In the genomic region with DNA sequence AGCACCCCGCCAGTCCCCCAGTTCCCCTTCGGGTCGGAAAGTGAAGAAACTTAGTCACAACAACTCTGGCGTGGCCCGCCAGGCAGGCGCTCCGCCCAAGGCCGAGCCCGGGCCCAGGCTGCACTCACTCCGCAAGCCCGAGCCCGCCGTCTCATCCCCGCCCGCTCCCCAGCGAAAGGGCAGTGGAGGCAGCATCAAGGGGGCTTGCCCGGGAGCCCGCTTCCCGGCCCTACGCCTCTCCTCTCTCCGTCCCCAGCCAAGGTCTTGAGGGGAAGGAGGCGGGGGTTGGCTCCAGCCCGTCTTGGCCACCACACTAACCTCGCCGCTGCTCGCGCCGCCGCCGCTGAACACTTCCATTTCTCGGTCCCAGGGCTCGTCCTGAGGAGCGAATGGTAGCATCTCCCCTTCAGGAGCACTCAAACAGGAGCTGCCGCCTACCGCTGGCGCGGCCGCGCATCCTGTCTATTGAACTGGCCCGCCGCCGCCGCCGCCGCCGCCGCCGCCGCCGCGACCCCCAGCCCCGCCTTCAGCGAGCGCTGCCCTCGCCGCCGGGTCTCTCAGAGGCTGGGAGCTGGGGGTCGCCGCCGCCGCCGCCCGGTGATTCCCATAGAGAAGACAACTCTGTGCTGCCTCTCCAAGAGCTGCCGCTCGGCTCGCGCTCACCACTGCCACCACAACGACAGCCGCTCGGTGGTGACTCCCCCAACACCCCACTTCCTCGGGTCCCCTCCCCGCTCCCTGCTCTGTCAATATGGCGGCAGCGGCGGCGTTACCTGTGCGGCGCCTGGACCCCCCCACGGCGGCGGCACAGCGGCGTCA, we compare ENCODE assay signal across 9 cellular contexts. TPM values are rescaled to one million over a fixed set of nuclear protein-coding genes. Genes with fewer than 3 reads are reported as not detected.
DNase-seq lines count a peak whose midpoint lies in the region; ATAC-seq, FAIRE-seq and TF ChIP-seq lines count a peak whose summit lies in the region.
"Had no signal": no experiment of that assay in that cellular context is flagged by ENCODE, and none has a peak within 500 bp of the region (broad histone marks: within the 10 kb centered on the region; RNA-seq: fewer than 3 reads in every experiment).

A gene (minus strand): TSS at position 699 of the 819 bp plus-strand sequence. CDS start 300 bp downstream, at position 399.

- no peak within 1 kb of the TSS for H3K4ac ChIP-seq in H1 (replicated peaks; ENCODE audit: insufficient read length, low read depth, low read length)

- peak within 1 kb of the TSS; percentile 25; the same call in 1 of the 2 replicates for H4K8ac ChIP-seq in H1 (ENCODE audit: extremely low read depth, insufficient read depth, low read length)

- H3K4me3 Mint-ChIP-seq in type B pancreatic cell, result peak within 1 kb of the TSS; percentile 93

- H3K4me2 ChIP-seq in H1 (ENCODE audit: insufficient read depth in 1 of 2, low read depth in 2 of 2, low read length in 2 of 2), result peak within 1 kb of the TSS; percentile 63 to 91

- no peaks in the 10 kb centered on the region for H3K4me1 Mint-ChIP-seq in type B pancreatic cell (ENCODE audit: unreplicated experiment)
- H3K4me1 Mint-ChIP-seq: CD8-positive, alpha-beta memory T cell had no signal

- H3K4me1 ChIP-seq in SJSA1 (replicated peaks), result no peaks in the 10 kb centered on the region
- H3K4me1 ChIP-seq in H1 (replicated peaks in 1 of 4; ENCODE audit: control insufficient read depth in 3 of 4, insufficient read depth in 4 of 4, low read length in 3 of 4), result no peaks in the 10 kb centered on the region; a peak in 1 of 7 replicates
- H3K4me1 ChIP-seq in mucosa of descending colon (ENCODE audit: low read depth), result no peaks in the 10 kb centered on the region

- no peaks in the 10 kb centered on the region for H4K20me1 ChIP-seq in H1 (replicated peaks in 1 of 2; ENCODE audit: control insufficient read depth in 1 of 2, insufficient read depth in 2 of 2, low read length in 2 of 2)

- H2BK20ac ChIP-seq in H1 (ENCODE audit: low read length), result no peak within 1 kb of the TSS

- peak within 1 kb of the TSS; percentile 65 for H4K91ac ChIP-seq in H1 (replicated peaks; ENCODE audit: insufficient read length, low read length)

- DNase-seq in NCI-H2081 (lab: John Stamatoyannopoulos, UW), result peak; percentile 29 to 43
- DNase-seq in NCI-H2081 treated with DMSO at 0.1 percent for 48 hours (lab: John Stamatoyannopoulos, UW), result no peak
- DNase-seq in SJSA1 (ENCODE audit: low read depth in 1 of 2, low spot score in 2 of 2), result peak; percentile 38 to 49
- DNase-seq in H1 (ENCODE audit: low read depth in 1 of 2, low spot score in 2 of 2), result peak in 1 of 2 experiments; percentile 61
- DNase-seq in mucosa of descending colon, result peak; percentile 25 to 58 (median 51)
- DNase-seq in type B pancreatic cell (ENCODE audit: extremely low spot score, unreplicated experiment), result peak; percentile 70
- no peak for DNase-seq in NCI-H2029 (lab: John Stamatoyannopoulos, UW)

- WGBS in H1 (ENCODE audit: extremely low coverage in 1 of 2, insufficient coverage in 1 of 2, insufficient read length in 1 of 2, insufficient replicate concordance in 2 of 2, low coverage in 1 of 2, low lambda C conversion rate in 2 of 2, missing lambda C conversion rate in 1 of 2), 2 experiments, result 2% methylated on average over 12 of the region's 83 CpGs; no CpG with 5 or more reads in 1 of the 2 experiments

- POLR2A ChIA-PET in H1 (lab: Charles Lee; ENCODE audit: partially characterized antibody), result no interaction called here

- H3K27ac ChIP-seq in SJSA1 (no peak within 1 kb of the TSS), H1 (ENCODE audit: low read depth, low read length) (no peak within 1 kb of the TSS)

- H3K79me2 ChIP-seq in H1 (ENCODE audit: control insufficient read depth in 1 of 2, insufficient read depth in 2 of 2, low read length in 2 of 2), result peaks cover 0 to 17% of the 10 kb centered on the region in 2 experiments; a peak in 2 of 4 replicates

- H3K36me3 Mint-ChIP-seq in type B pancreatic cell, result no peaks in the 10 kb centered on the region
- H3K36me3 Mint-ChIP-seq: CD8-positive, alpha-beta memory T cell had no signal

- H3K36me3 ChIP-seq in SJSA1, result no peaks in the 10 kb centered on the region
- no peaks in the 10 kb centered on the region for H3K36me3 ChIP-seq in H1 (ENCODE audit: control insufficient read depth in 2 of 4, insufficient read depth in 4 of 4, low read length in 3 of 4)
- H3K36me3 ChIP-seq in mucosa of descending colon (ENCODE audit: low read depth), result no peaks in the 10 kb centered on the region

- no peak within 1 kb of the TSS for H3K14ac ChIP-seq in H1 (ENCODE audit: insufficient read length)

- peak; percentile 38 for ATAC-seq in HG02981 (IDR thresholded peaks at IDR 0.05; ENCODE audit: unreplicated experiment)
- peak; percentile 72 for ATAC-seq in mucosa of descending colon

- no peak for TF ChIP-seq RAD21 in H1 (IDR thresholded peaks at IDR 0.05 in 1 of 2, conservative IDR thresholded peaks at IDR 0.05 in 1 of 2; ENCODE audit: low read depth in 2 of 2, low read length in 2 of 2)

- H3K9me3 ChIP-seq in SJSA1 (replicated peaks) (no peaks in the 10 kb centered on the region), H1 (ENCODE audit: insufficient read depth in 2 of 2, low read depth in 1 of 2, low read length in 1 of 2) (no peaks in the 10 kb centered on the region), mucosa of descending colon (no peaks in the 10 kb centered on the region)

- H3K18ac ChIP-seq in H1 (ENCODE audit: extremely low read depth, low read length), result no peak within 1 kb of the TSS; the same call in 1 of the 2 replicates

- H3K27me3 ChIP-seq in SJSA1 (replicated peaks), result no peaks in the 10 kb centered on the region
- no peaks in the 10 kb centered on the region for H3K27me3 ChIP-seq in H1 (replicated peaks in 1 of 4; ENCODE audit: control insufficient read depth in 3 of 4, extremely low read depth in 1 of 4, insufficient read depth in 3 of 4, low read length in 3 of 4)

- peak within 1 kb of the TSS in 1 of 4 experiments; percentile 50; a peak in 3 of 7 replicates for H3K9ac ChIP-seq in H1 (replicated peaks in 1 of 4; ENCODE audit: extremely low read depth in 1 of 4, low read depth in 3 of 4, low read length in 3 of 4)

- CTCF ChIA-PET in H1 (lab: Charles Lee; ENCODE audit: partially characterized antibody), result no interaction called here

- H3K27ac Mint-ChIP-seq in type B pancreatic cell, result peak within 1 kb of the TSS; percentile 70

- H2BK15ac ChIP-seq in H1 (ENCODE audit: low read length), result no peak within 1 kb of the TSS

- H2BK12ac ChIP-seq in H1 (ENCODE audit: low read depth, low read length), result no peak within 1 kb of the TSS

- no peaks in the 10 kb centered on the region for H3K9me3 Mint-ChIP-seq in type B pancreatic cell

- H3K23ac ChIP-seq in H1 (ENCODE audit: insufficient read length), result no peak within 1 kb of the TSS

- no peak within 1 kb of the TSS for H4K5ac ChIP-seq in H1 (ENCODE audit: insufficient read length, low read depth, low read length)

- peak within 1 kb of the TSS; percentile 62 for H3K4me3 ChIP-seq in SJSA1
- peak within 1 kb of the TSS; percentile 73 to 92 (median 82) for H3K4me3 ChIP-seq in H1 (ENCODE audit: extremely low read depth in 1 of 4, insufficient read depth in 2 of 4, low read depth in 3 of 4, low read length in 4 of 4)
- H3K4me3 ChIP-seq in mucosa of descending colon, result peak within 1 kb of the TSS; percentile 28

- TF ChIP-seq POLR2A in H1 (IDR thresholded peaks at IDR 0.05; ENCODE audit: control extremely low read depth in 1 of 2, low read depth in 2 of 2, low read length in 2 of 2), result no peak; a peak in 1 of 3 replicates

- H2AK5ac ChIP-seq in H1 (ENCODE audit: low read depth, low read length), result no peak within 1 kb of the TSS

- no peak for FAIRE-seq in H1 (lab: Jason Lieb, UNC)

- no peaks in the 10 kb centered on the region for H3K27me3 Mint-ChIP-seq in type B pancreatic cell

- H3K23me2 ChIP-seq in H1 (ENCODE audit: low read depth, low read length), result peaks cover 2% of the 10 kb centered on the region; the same call in 1 of the 2 replicates

- no peak within 1 kb of the TSS for H2BK5ac ChIP-seq in H1 (ENCODE audit: low read depth, low read length)

- H2AFZ ChIP-seq in H1 (ENCODE audit: low read length), result peak within 1 kb of the TSS; percentile 76

- no peak for TF ChIP-seq CTCF in H1 (IDR thresholded peaks at IDR 0.05; ENCODE audit: control extremely low read depth in 1 of 3, insufficient read depth in 1 of 3, low read depth in 1 of 3, low read length in 3 of 3)
- TF ChIP-seq CTCF in mucosa of descending colon (IDR thresholded peaks at IDR 0.05), result no peak
- TF ChIP-seq CTCF in type B pancreatic cell (conservative IDR thresholded peaks at IDR 0.05), result no peak

- TF ChIP-seq EP300 in H1 (IDR thresholded peaks at IDR 0.05; ENCODE audit: borderline replicate concordance in 1 of 2, low read depth in 2 of 2, low read length in 2 of 2), result no peak

- no peak within 1 kb of the TSS for H3K56ac ChIP-seq in H1 (replicated peaks; ENCODE audit: insufficient read length, low read depth, low read length)

- no peak within 1 kb of the TSS for H2BK120ac ChIP-seq in H1 (replicated peaks; ENCODE audit: low read depth, low read length)

- intact Hi-C loops in mucosa of descending colon (cut with DNase I, micrococcal nuclease), result no loop called here

- no peaks in the 10 kb centered on the region for H3K79me1 ChIP-seq in H1 (ENCODE audit: low read depth, low read length)

TF ChIP-seq in H1, 55 proteins besides CTCF, POLR2A, EP300 and RAD21 (continues in another document):
- TF ChIP-seq SP4 (IDR thresholded peaks at IDR 0.05; ENCODE audit: low read length), result no peak
- no peak for TF ChIP-seq NRF1 (IDR thresholded peaks at IDR 0.05; ENCODE audit: low read depth, low read length)
- peak; percentile 76 for TF ChIP-seq YY1 (IDR thresholded peaks at IDR 0.05; ENCODE audit: low read depth, low read length)
- TF ChIP-seq KDM4A (IDR thresholded peaks at IDR 0.05; ENCODE audit: low read depth, low read length, severe bottlenecking), result peak; percentile 73
- no peak for TF ChIP-seq FOSL1 (IDR thresholded peaks at IDR 0.05; ENCODE audit: insufficient read depth, low read depth, low read length)
- TF ChIP-seq BRCA1 (IDR thresholded peaks at IDR 0.05; ENCODE audit: low read depth, low read length), result no peak
- TF ChIP-seq TAF1 (IDR thresholded peaks at IDR 0.05; ENCODE audit: low read depth, low read length), result peak; percentile 33; the same call in 1 of the 2 replicates
- TF ChIP-seq JUND (IDR thresholded peaks at IDR 0.05; ENCODE audit: low read length), result no peak

RNA-seq across cellular contexts. Expression of the gene that starts here (rescaled TPM):
- total RNA-seq in SJSA1 (2014; rRNA removed; shearing (Covaris generic)), result 2.4 and 5.9 TPM in 2 replicates
- total RNA-seq in H1 (2021; fragmentation: NEBNext Ultra II Directional; extraction: Animal tissue kit (Norgen Biotek cat#: 25700)), result 14.6 and 14.7 TPM in 2 replicates
- polyA plus RNA-seq in H1 (2011; rRNA removed), result 1.9 and 3.5 TPM in 2 replicates
- 3.9 TPM for polyA plus RNA-seq in H1 (2011; cell fraction: cytosol; rRNA removed)
- polyA plus RNA-seq in H1 (2011; cell fraction: nucleus; rRNA removed), result 4.4 TPM
- polyA plus RNA-seq in H1 (2012, experiment 1 of 2), result 4.2 to 8.8 TPM (median 5.3 TPM) in 4 replicates
- 0.42 TPM for polyA plus RNA-seq in H1 (2012, experiment 2 of 2)
- polyA plus RNA-seq in H1 (2013, experiment 1 of 2), result 4.8 TPM
- polyA plus RNA-seq in H1 (2013, experiment 2 of 2), result 4.7 TPM
- 9.6 and 12.6 TPM in 2 replicates for polyA minus RNA-seq in H1 (2011; rRNA and poly(A)+ RNA removed)
- 6.0 TPM for polyA minus RNA-seq in H1 (2011; cell fraction: cytosol; rRNA and poly(A)+ RNA removed)
- polyA minus RNA-seq in H1 (2011; cell fraction: nucleus; rRNA and poly(A)+ RNA removed), result 12.9 TPM
- total RNA-seq in mucosa of descending colon (10 to 100 TPM in 2 of 3 donors, 1 to 10 TPM in 1; 9.7 to 16.6 (median 11.3) TPM), type B pancreatic cell (ENCODE audit: low replicate concordance) (12.6 and 13.4 TPM in 2 replicates)
- polyA plus RNA-seq: CD8-positive, alpha-beta memory T cell had no signal

Comparison
In these comparisons a context has a peak if more than half of its experiments do, and no peak if none do; other contexts are left out.
1. DNase-seq: peak in NCI-H2081 (2 of 2), SJSA1 (2 of 2), mucosa of descending colon (3 of 3) and type B pancreatic cell (single experiment); none in NCI-H2081 treated with DMSO at 0.1 percent for 48 hours (single experiment) and NCI-H2029 (single experiment).
2. H3K4me3 ChIP-seq: peak in every context shown above with its lines; median percentile 82 in H1; 62 in SJSA1; 28 in mucosa of descending colon.